ENCODE assay signal across 26 cellular contexts in the genomic region with DNA sequence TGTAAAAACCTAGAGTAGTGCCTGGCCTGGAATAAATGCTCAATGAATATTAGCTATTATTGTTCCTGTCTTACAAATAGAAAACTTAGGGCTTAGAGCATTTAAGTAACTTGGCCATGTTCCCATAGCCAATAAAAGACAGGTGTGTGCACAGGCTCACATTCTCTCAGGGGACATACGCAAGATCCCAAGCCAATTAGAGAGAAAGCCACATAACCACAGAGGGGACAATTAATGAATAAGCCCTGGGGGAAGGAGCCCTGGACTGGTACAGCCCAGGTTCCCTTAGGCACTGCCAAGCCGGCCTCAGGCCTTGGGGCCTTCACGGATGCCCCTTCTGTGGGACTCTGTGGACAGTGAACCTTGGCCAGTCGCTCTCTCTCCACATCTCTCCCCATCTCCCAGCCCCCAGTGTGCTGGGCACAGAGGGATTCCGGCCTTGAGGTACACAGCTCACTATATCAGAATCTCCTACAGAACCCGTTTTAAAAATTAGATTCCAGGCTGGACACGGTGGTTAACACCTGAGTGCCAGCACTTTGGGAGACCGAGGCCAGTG. TPM values are rescaled to one million over a fixed set of nuclear protein-coding genes. Genes with fewer than 3 reads are reported as not detected.
DNase-seq lines count a peak whose midpoint lies in the region; ATAC-seq and TF ChIP-seq lines count a peak whose summit lies in the region.
"Had no signal": no experiment of that assay in that cellular context is flagged by ENCODE, and none has a peak within 500 bp of the region (broad histone marks: within the 10 kb centered on the region; RNA-seq: fewer than 3 reads in every experiment).

No MANE protein-coding gene starts in this region.

- WGBS in neuronal stem cell (ENCODE audit: extremely low coverage in 2 of 2, insufficient read length in 2 of 2, insufficient replicate concordance in 1 of 2), 2 donors = no CpG with 5 or more reads among the region's 8 CpGs
- 87 to 92% methylated on average over 6 to 8 of the region's 8 CpGs for WGBS in thyroid gland, 2 donors

- H3K79me1 ChIP-seq in neuronal stem cell (ENCODE audit: low read depth, low read length) = no peaks in the 10 kb centered on the region

- no peak for TF ChIP-seq CTCF in GM06990 (IDR thresholded peaks at IDR 0.05; ENCODE audit: insufficient read depth, low read length, poor library complexity, severe bottlenecking)
- no peak for TF ChIP-seq CTCF in thyroid gland (IDR thresholded peaks at IDR 0.05)

- H3K14ac ChIP-seq in neuronal stem cell (ENCODE audit: low read length) = no peak overlapping the region

- H4K91ac ChIP-seq in neuronal stem cell (ENCODE audit: low read depth, low read length, poor library complexity) = no peak overlapping the region

- H3K23ac ChIP-seq in neuronal stem cell (ENCODE audit: low read depth, low read length, poor library complexity) = no peak overlapping the region

- H2BK120ac ChIP-seq in neuronal stem cell (ENCODE audit: low read depth, low read length) = no peak overlapping the region

- no peaks in the 10 kb centered on the region for H3K36me3 ChIP-seq in GM06990 (ENCODE audit: control insufficient read depth, insufficient read depth, low read length)
- H3K36me3 ChIP-seq in neuronal stem cell (replicated peaks in 1 of 2; ENCODE audit: control insufficient read depth in 2 of 2, insufficient read depth in 2 of 2, low read length in 2 of 2) = no peaks in the 10 kb centered on the region
- no peaks in the 10 kb centered on the region for H3K36me3 ChIP-seq in thyroid gland
- H3K36me3 ChIP-seq: pancreas, thoracic aorta had no signal

- no peak overlapping the region for H3K4me3 ChIP-seq in GM06990 (replicated peaks; ENCODE audit: low read depth, low read length)
- H3K4me3 ChIP-seq in neuronal stem cell (ENCODE audit: low read length in 2 of 2) = no peak overlapping the region
- H3K4me3 ChIP-seq in thyroid gland (replicated peaks in 1 of 3) = no peak overlapping the region
- H3K4me3 ChIP-seq: pancreas, thoracic aorta had no signal

- H3K27me3 ChIP-seq in GM06990 (replicated peaks; ENCODE audit: control insufficient read depth, insufficient read depth, low read length) (no peaks in the 10 kb centered on the region; the same call in none of the 2 replicates), neuronal stem cell (ENCODE audit: control insufficient read depth in 3 of 3, insufficient read depth in 3 of 3, low read depth in 1 of 3, low read length in 3 of 3) (no peaks in the 10 kb centered on the region), thyroid gland (no peaks in the 10 kb centered on the region)
- H3K27me3 ChIP-seq: pancreas had no signal

- H3K9me3 ChIP-seq in neuronal stem cell (replicated peaks in 1 of 2; ENCODE audit: control insufficient read depth in 2 of 2, insufficient read depth in 1 of 2, low read depth in 1 of 2, low read length in 2 of 2) (no peaks in the 10 kb centered on the region), thyroid gland (no peaks in the 10 kb centered on the region)
- H3K9me3 ChIP-seq: pancreas, thoracic aorta had no signal

- no peak overlapping the region for H2BK5ac ChIP-seq in neuronal stem cell (ENCODE audit: low read length)

- H3K18ac ChIP-seq in neuronal stem cell (ENCODE audit: low read length) = no peak overlapping the region

- H3K4me2 ChIP-seq in neuronal stem cell (ENCODE audit: insufficient read depth, low read length, poor library complexity, severe bottlenecking) = no peak overlapping the region

- H4K8ac ChIP-seq in neuronal stem cell (ENCODE audit: low read depth, low read length) = no peak overlapping the region

- no peak overlapping the region for H2BK12ac ChIP-seq in neuronal stem cell (ENCODE audit: low read length)

- no peak for TF ChIP-seq POLR2A in thyroid gland (IDR thresholded peaks at IDR 0.05)

- intact Hi-C loops in thyroid gland (cut with DNase I) = no loop called here

- H3K4me1 ChIP-seq in neuronal stem cell (ENCODE audit: control insufficient read depth in 2 of 2, insufficient read depth in 1 of 2, low read depth in 1 of 2, low read length in 2 of 2) = no peaks in the 10 kb centered on the region
- no peaks in the 10 kb centered on the region for H3K4me1 ChIP-seq in thyroid gland
- H3K4me1 ChIP-seq: pancreas had no signal

- H3K9ac ChIP-seq in neuronal stem cell (ENCODE audit: low read depth, low read length, poor library complexity) = no peak overlapping the region

- H2BK15ac ChIP-seq in neuronal stem cell (ENCODE audit: low read length) = no peak overlapping the region

- peak; percentile 29 for DNase-seq in GM06990 (ENCODE audit: extremely low read depth, insufficient read length)
- peak; percentile 83 for DNase-seq in NCI-H1436 (lab: John Stamatoyannopoulos, UW)
- peak; percentile 65 for DNase-seq in NCI-H69 (lab: John Stamatoyannopoulos, UW)
- peak; percentile 70 for DNase-seq in myocyte (ENCODE audit: low read depth)
- no peak for DNase-seq in neuronal stem cell (ENCODE audit: low spot score)
- DNase-seq in thyroid gland = no peak
- DNase-seq: activated CD4-positive, alpha-beta T cell treated with anti-CD3 and anti-CD28 coated beads for 36 hours; activated CD8-positive, alpha-beta memory T cell treated with anti-CD3 and anti-CD28 coated beads for 24 hours; activated gamma-delta T cell; activated naive CD8-positive, alpha-beta T cell treated with anti-CD3 and anti-CD28 coated beads, Interleukin-2, amount 50 U/mL, for 24 hours; activated T-cell treated with anti-CD3 and anti-CD28 coated beads, Interleukin-2, amount 50 U/mL, for 1 hour; cerebellar nuclear complex; islet precursor cell; midbrain; NCI-H1092; NCI-H226; nephron progenitor cell; pancreas; stimulated activated CD4-positive, alpha-beta T cell treated with anti-CD3 and anti-CD28 coated beads, Interleukin-12 subunit alpha, Interleukin-12 subunit beta, amount 100 ng/mL, for 4 hours; stimulated activated naive CD4-positive, alpha-beta T cell treated with Interleukin-2 at 50 U/mL for 16 hours; T-helper 17 cell had no signal

- H3K4ac ChIP-seq in neuronal stem cell (ENCODE audit: low read length) = no peak overlapping the region

- no peak overlapping the region for H2AFZ ChIP-seq in neuronal stem cell (ENCODE audit: low read length)

- H3K27ac ChIP-seq in neuronal stem cell (replicated peaks; ENCODE audit: low read length) (no peak overlapping the region), thyroid gland (no peak overlapping the region)
- H3K27ac ChIP-seq: pancreas, thoracic aorta had no signal

- ATAC-seq in HG02571 (IDR thresholded peaks at IDR 0.05; ENCODE audit: unreplicated experiment) = no peak
- ATAC-seq: activated CD4-positive, alpha-beta T cell treated with anti-CD3 and anti-CD28 coated beads for 36 hours; activated naive CD8-positive, alpha-beta T cell treated with anti-CD3 and anti-CD28 coated beads, Interleukin-2, amount 50 U/mL, for 24 hours; pancreas; T-helper 17 cell had no signal

- no peak overlapping the region for H2AK5ac ChIP-seq in neuronal stem cell (ENCODE audit: low read depth, low read length)

RNA-seq across cellular contexts. Expression of gene ABCC12, which starts 27.3 kb away (rescaled TPM):
- total RNA-seq in myocyte = 0.05 TPM in 1 of 2 replicates, not detected in the other
- polyA plus RNA-seq in myocyte (2012) = not detected
- 0.11 TPM for polyA plus RNA-seq in neuronal stem cell (2013, experiment 1 of 2)
- 0.06 TPM for polyA plus RNA-seq in neuronal stem cell (2013, experiment 2 of 2)
- under 1 TPM in 1 of 4 donors, not detected in 3; 0.13 TPM for total RNA-seq in thyroid gland
- total RNA-seq: activated CD4-positive, alpha-beta T cell treated with anti-CD3 and anti-CD28 coated beads for 36 hours; endothelial cell of umbilical vein; glomerular endothelial cell; H1; pancreas; T-helper 17 cell; thoracic aorta had no signal
- polyA plus RNA-seq: endothelial cell of umbilical vein, pancreas had no signal

Comparison
In these comparisons a context has a peak if more than half of its experiments do, and no peak if none do; other contexts are left out.
1. DNase-seq: peak in GM06990 (single experiment), NCI-H1436 (single experiment), NCI-H69 (single experiment) and myocyte (single experiment); none in neuronal stem cell (single experiment) and thyroid gland (0 of 2).